1 cellular context compared by ENCODE assay signal in the genomic region with DNA sequence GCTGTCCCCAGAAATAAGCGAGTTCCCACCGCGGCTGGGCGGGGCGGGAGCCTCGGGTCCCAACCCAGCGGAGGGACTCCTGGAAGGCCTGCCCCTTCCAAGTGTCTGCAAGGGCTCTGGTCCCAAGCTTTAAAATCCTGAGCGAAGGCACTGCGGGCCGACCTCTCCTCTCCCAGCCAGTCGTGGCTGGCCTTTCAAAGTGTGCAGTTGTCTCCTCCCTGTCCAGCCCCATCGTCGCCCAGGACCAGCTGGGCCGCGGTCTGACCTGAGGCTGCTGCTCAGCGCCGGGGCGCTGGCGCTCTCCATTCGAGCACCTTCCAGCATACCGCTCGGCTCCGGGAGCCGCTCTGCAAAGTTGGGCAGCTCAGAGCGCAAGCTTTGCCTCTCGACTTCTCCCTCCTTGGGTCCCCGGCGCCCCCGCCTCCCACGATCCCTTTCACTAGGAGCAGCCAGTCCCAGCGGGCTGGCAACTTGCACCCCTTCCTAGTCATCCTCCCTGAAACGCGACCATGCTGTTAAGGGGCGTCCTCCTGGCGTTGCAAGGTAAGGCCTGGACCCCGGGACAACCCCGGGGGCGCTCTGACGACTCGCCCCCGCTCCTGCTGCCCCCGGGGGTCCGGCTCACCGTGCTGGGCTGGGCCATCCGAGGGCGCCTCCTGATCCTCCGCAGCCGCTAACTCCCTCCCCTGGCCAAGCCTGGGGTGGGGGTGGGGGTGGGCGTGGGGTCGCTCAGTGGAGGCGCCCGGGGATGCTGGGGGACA.
TF ChIP-seq lines count a peak whose summit lies in the region.

A gene with protein sequence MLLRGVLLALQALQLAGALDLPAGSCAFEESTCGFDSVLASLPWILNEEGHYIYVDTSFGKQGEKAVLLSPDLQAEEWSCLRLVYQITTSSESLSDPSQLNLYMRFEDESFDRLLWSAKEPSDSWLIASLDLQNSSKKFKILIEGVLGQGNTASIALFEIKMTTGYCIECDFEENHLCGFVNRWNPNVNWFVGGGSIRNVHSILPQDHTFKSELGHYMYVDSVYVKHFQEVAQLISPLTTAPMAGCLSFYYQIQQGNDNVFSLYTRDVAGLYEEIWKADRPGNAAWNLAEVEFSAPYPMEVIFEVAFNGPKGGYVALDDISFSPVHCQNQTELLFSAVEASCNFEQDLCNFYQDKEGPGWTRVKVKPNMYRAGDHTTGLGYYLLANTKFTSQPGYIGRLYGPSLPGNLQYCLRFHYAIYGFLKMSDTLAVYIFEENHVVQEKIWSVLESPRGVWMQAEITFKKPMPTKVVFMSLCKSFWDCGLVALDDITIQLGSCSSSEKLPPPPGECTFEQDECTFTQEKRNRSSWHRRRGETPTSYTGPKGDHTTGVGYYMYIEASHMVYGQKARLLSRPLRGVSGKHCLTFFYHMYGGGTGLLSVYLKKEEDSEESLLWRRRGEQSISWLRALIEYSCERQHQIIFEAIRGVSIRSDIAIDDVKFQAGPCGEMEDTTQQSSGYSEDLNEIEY (plus strand): TSS at position 160 of the 761 bp plus-strand sequence. CDS start 350 bp downstream, at position 510.

TF ChIP-seq in H1, 55 proteins besides CTCF, POLR2A, EP300 and RAD21:
- peak; percentile 33; the same call in 1 of the 2 replicates for TF ChIP-seq TBP (IDR thresholded peaks at IDR 0.05; ENCODE audit: low read depth, low read length)
- TF ChIP-seq CHD2 (IDR thresholded peaks at IDR 0.05; ENCODE audit: low read length): no peak
- peak; percentile 16; the same call in 1 of the 2 replicates for TF ChIP-seq RBBP5 (IDR thresholded peaks at IDR 0.05; ENCODE audit: borderline replicate concordance, low read depth, low read length)
- no peak for TF ChIP-seq SIRT6 (IDR thresholded peaks at IDR 0.05; ENCODE audit: low read length)
- TF ChIP-seq ASH2L (IDR thresholded peaks at IDR 0.05; ENCODE audit: low read length): peak; percentile 7
- 0 out of 2 replicates have a peak, but pooled peaks have one; percentile 21 for TF ChIP-seq POLR2AphosphoS5 (IDR thresholded peaks at IDR 0.05; ENCODE audit: low read depth, low read length)
- TF ChIP-seq TAF1 (IDR thresholded peaks at IDR 0.05; ENCODE audit: low read depth, low read length): peak; percentile 48; the same call in 1 of the 2 replicates
- TF ChIP-seq HDAC2 (IDR thresholded peaks at IDR 0.05; ENCODE audit: borderline replicate concordance in 1 of 2, low read depth in 2 of 2, low read length in 2 of 2): 0 out of 4 replicates have a peak, but pooled peaks have one; percentile 1 to 42
- peak; percentile 44; the same call in 1 of the 2 replicates for TF ChIP-seq PHF8 (conservative IDR thresholded peaks at IDR 0.05; ENCODE audit: low read depth, low read length)
- TF ChIP-seq, protein P1, sequence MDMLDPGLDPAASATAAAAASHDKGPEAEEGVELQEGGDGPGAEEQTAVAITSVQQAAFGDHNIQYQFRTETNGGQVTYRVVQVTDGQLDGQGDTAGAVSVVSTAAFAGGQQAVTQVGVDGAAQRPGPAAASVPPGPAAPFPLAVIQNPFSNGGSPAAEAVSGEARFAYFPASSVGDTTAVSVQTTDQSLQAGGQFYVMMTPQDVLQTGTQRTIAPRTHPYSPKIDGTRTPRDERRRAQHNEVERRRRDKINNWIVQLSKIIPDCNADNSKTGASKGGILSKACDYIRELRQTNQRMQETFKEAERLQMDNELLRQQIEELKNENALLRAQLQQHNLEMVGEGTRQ (IDR thresholded peaks at IDR 0.05; ENCODE audit: low read length): no peak
- TF ChIP-seq SP4 (IDR thresholded peaks at IDR 0.05; ENCODE audit: low read length): no peak
- TF ChIP-seq KDM4A (IDR thresholded peaks at IDR 0.05; ENCODE audit: low read depth, low read length, severe bottlenecking): peak; percentile 84
- TF ChIP-seq GTF2F1 (IDR thresholded peaks at IDR 0.05; ENCODE audit: borderline replicate concordance, low read depth, low read length): no peak
